ENCODE assay signal across 26 cellular contexts in the genomic region with DNA sequence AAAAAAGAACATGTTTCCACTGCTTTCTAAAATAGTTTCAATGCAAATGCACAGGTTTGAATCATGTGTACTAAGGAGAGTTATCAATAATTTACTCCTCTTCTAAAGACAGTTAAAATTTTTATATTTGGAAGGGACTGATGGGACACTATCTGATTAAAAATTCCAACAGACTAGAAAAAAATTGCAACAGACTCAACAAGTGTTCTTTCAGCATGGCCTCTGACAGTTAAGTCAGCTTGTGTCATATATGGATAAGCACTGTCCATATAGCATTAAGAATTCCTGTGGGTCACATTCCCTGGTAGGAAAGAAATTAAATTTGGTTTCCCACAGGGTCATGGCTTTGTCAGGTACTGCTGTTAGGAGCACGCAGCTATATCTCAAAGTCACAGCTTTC.
"Had no signal": no experiment of that assay in that cellular context is flagged by ENCODE, and none has a peak within 500 bp of the region (broad histone marks: within the 10 kb centered on the region; RNA-seq: fewer than 3 reads in every experiment).

No MANE protein-coding gene starts in this region.

- H3K4me3 ChIP-seq: coronary artery, esophagus squamous epithelium, lung, neural progenitor cell, right lobe of liver, stomach, testis, tibial artery had no signal

- H3K9me3 Mint-ChIP-seq: immature natural killer cell had no signal

- H3K36me3 Mint-ChIP-seq: immature natural killer cell, neural progenitor cell, type B pancreatic cell had no signal

- H3K4me1 ChIP-seq: parathyroid adenoma, right lobe of liver, stomach, testis, tibial artery had no signal

- H3K27ac Mint-ChIP-seq: immature natural killer cell; naive thymus-derived CD4-positive, alpha-beta T cell; neural progenitor cell; progenitor cell of endocrine pancreas; type B pancreatic cell had no signal

- H2AFZ ChIP-seq: neural progenitor cell, parathyroid adenoma had no signal

- H3K4me3 Mint-ChIP-seq: immature natural killer cell; naive thymus-derived CD4-positive, alpha-beta T cell; nephron; neural progenitor cell; type B pancreatic cell had no signal

- H3K4me2 ChIP-seq: neural progenitor cell had no signal

- ATAC-seq: naive thymus-derived CD4-positive, alpha-beta T cell; right lobe of liver had no signal

- H3K79me2 ChIP-seq: parathyroid adenoma had no signal

- H3K27ac ChIP-seq: coronary artery, esophagus squamous epithelium, neural progenitor cell, parathyroid adenoma, right lobe of liver, stomach, testis, tibial artery had no signal

- H3K27me3 Mint-ChIP-seq: progenitor cell of endocrine pancreas, type B pancreatic cell had no signal

- H3K36me3 ChIP-seq: neural progenitor cell, right lobe of liver, stomach, tibial artery had no signal

- H3K4me1 Mint-ChIP-seq: immature natural killer cell; naive thymus-derived CD4-positive, alpha-beta T cell had no signal

- DNase-seq: dermis blood vessel endothelial cell; effector memory CD4-positive, alpha-beta T cell; erythroblast; esophagus squamous epithelium; hypothalamus; immature natural killer cell; islet precursor cell; mesendoderm; midbrain; naive thymus-derived CD4-positive, alpha-beta T cell; right lobe of liver; small intestine; stimulated activated CD4-positive, alpha-beta T cell treated with anti-CD3 and anti-CD28 coated beads, Interleukin-1b, Interleukin-23, amount 100 ng/mL, for 48 hours; stimulated activated CD4-positive, alpha-beta T cell treated with anti-CD3 and anti-CD28 coated beads, Interleukin-4, amount 100 ng/mL, for 1 hour; stimulated activated CD8-positive, alpha-beta memory T cell treated with anti-CD3 and anti-CD28 coated beads, Interleukin-4, amount 100 ng/mL, for 48 hours; stimulated activated naive CD4-positive, alpha-beta T cell treated with Interleukin-2 at 50 U/mL for 16 hours; stomach; testis; tibial artery had no signal

- H3K9ac ChIP-seq: neural progenitor cell, parathyroid adenoma had no signal

- H3K27me3 ChIP-seq: esophagus squamous epithelium, neural progenitor cell, right lobe of liver, stomach, testis, tibial artery had no signal

- H3K9me3 ChIP-seq: esophagus squamous epithelium, right lobe of liver, stomach, testis, tibial artery had no signal
